Comparison of ENCODE assay signal across 18 cellular contexts in the genomic region with DNA sequence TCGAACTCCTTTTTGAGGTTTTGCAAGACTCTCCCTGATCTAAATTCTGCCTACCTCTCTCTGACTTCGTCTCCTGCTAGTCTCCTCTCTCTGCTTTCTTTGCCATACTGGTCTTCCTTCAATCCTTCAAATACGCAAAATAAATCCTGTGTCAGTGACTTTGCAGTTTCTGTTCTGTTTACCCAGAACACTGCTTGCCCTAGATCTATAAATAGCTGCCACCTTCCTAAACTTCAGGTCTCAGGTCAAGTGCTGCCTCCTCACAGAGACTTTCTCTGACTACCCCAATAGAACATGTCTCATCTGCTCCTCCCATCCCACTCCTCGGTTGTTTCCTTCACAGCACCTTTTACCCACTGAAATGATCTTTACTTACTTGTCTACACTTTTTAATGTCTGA.
DNase-seq lines count a peak whose midpoint lies in the region; ATAC-seq and TF ChIP-seq lines count a peak whose summit lies in the region.
"Had no signal": no experiment of that assay in that cellular context is flagged by ENCODE, and none has a peak within 500 bp of the region (broad histone marks: within the 10 kb centered on the region; RNA-seq: fewer than 3 reads in every experiment).

No MANE protein-coding gene starts in this region.

- H3K4me3 ChIP-seq in heart right ventricle (no peak overlapping the region), upper lobe of right lung (no peak overlapping the region)

- H3K9me3 Mint-ChIP-seq in chondrocyte (ENCODE audit: low read depth): no peaks in the 10 kb centered on the region

- intact Hi-C loops in left ventricle myocardium superior (cut with micrococcal nuclease): no loop called here
- intact Hi-C loops in heart right ventricle (cut with DNase I): no loop called here
- intact Hi-C loops in upper lobe of right lung (cut with DNase I): no loop called here

- DNase-seq in left ventricle myocardium superior (no peak), heart right ventricle (no peak), T-helper 17 cell (no peak), upper lobe of right lung (no peak), islet precursor cell (no peak), chondrocyte (ENCODE audit: low spot score) (no peak)
- DNase-seq in activated CD4-positive, CD25-positive, alpha-beta regulatory T cell treated with anti-CD3 and anti-CD28 coated beads, Interleukin-2, amount 50 U/mL, for 72 hours: no peak
- DNase-seq: activated effector memory CD4-positive, alpha-beta T cell treated with anti-CD3 and anti-CD28 coated beads, Interleukin-2, amount 50 U/mL, for 16 hours; AML-193; EL; KBM-7; NCI-H1436; NCI-H446 treated with DMSO at 0.1 percent for 48 hours; stimulated activated CD4-positive, alpha-beta T cell treated with anti-CD3 and anti-CD28 coated beads, Interleukin-2, amount 100 ng/mL, for 24 hours; stimulated activated CD8-positive, alpha-beta memory T cell treated with anti-CD3 and anti-CD28 coated beads, Interleukin-4, amount 100 ng/mL, for 48 hours; trophoblast cell had no signal

- H3K4me1 ChIP-seq in heart right ventricle (peaks cover 0 to 24% (median 16%) of the 10 kb centered on the region in 9 donors), upper lobe of right lung (peaks cover 9% of the 10 kb centered on the region)

- H3K4me1 Mint-ChIP-seq in T-helper 17 cell: peaks cover 12% of the 10 kb centered on the region
- peaks cover 5% of the 10 kb centered on the region for H3K4me1 Mint-ChIP-seq in chondrocyte (ENCODE audit: low read depth)

- H3K27ac Mint-ChIP-seq in T-helper 17 cell (peak overlapping the region; percentile 27), chondrocyte (ENCODE audit: unreplicated experiment) (no peak overlapping the region)

- no peaks in the 10 kb centered on the region for H3K27me3 ChIP-seq in heart right ventricle
- no peaks in the 10 kb centered on the region for H3K27me3 ChIP-seq in layer of hippocampus (ENCODE audit: control insufficient read depth, insufficient read depth, low read length)
- no peaks in the 10 kb centered on the region for H3K27me3 ChIP-seq in upper lobe of right lung

- H3K4me3 Mint-ChIP-seq in T-helper 17 cell (no peak overlapping the region), chondrocyte (ENCODE audit: unreplicated experiment) (no peak overlapping the region)

- peak overlapping the region in 2 of 10 donors; percentile 4 to 14 for H3K27ac ChIP-seq in heart right ventricle
- H3K27ac ChIP-seq in layer of hippocampus (ENCODE audit: low read depth, low read length): peak overlapping the region; percentile 6
- no peak overlapping the region for H3K27ac ChIP-seq in upper lobe of right lung

- H3K36me3 ChIP-seq in heart right ventricle (peaks cover 0 to 62% (median 7%) of the 10 kb centered on the region in 9 donors), upper lobe of right lung (peaks cover 30% of the 10 kb centered on the region)

- 74 to 87% methylated on average over 4 of the region's 4 CpGs for WGBS in heart right ventricle, 2 donors

- no peaks in the 10 kb centered on the region for H3K9me3 ChIP-seq in heart right ventricle
- no peaks in the 10 kb centered on the region for H3K9me3 ChIP-seq in T-helper 17 cell (ENCODE audit: control insufficient read depth, low read length, poor library complexity, severe bottlenecking)
- H3K9me3 ChIP-seq in upper lobe of right lung: no peaks in the 10 kb centered on the region

- ATAC-seq in left ventricle myocardium superior: peak; percentile 46
- ATAC-seq in heart right ventricle: no peak
- no peak for ATAC-seq in T-helper 17 cell
- peak; percentile 14 for ATAC-seq in upper lobe of right lung
- ATAC-seq: Panc1 had no signal

- peaks cover 9% of the 10 kb centered on the region for H3K36me3 Mint-ChIP-seq in T-helper 17 cell (ENCODE audit: low read depth)
- H3K36me3 Mint-ChIP-seq in chondrocyte (ENCODE audit: low read depth): peaks cover 5% of the 10 kb centered on the region

- H3K27me3 Mint-ChIP-seq in T-helper 17 cell (no peaks in the 10 kb centered on the region), chondrocyte (ENCODE audit: low read depth) (no peaks in the 10 kb centered on the region)

- TF ChIP-seq CTCF in heart right ventricle (IDR thresholded peaks at IDR 0.05) (no peak), upper lobe of right lung (IDR thresholded peaks at IDR 0.05) (no peak), chondrocyte (IDR thresholded peaks at IDR 0.05) (no peak)

Comparison
In these comparisons a context has a peak if more than half of its experiments do, and no peak if none do; other contexts are left out.
1. ATAC-seq: peak in left ventricle myocardium superior (single experiment) and upper lobe of right lung (single experiment); none in heart right ventricle (0 of 8) and T-helper 17 cell (single experiment).